1 cellular context compared by ENCODE assay signal in genomic region chr16:78669994-78670393, GRCh38.
TF ChIP-seq lines count a peak whose summit lies in the region.

No MANE protein-coding gene starts in this region.

TF ChIP-seq in H1, 55 proteins besides CTCF, POLR2A, EP300 and RAD21:
- peak; percentile 43; the same call in 1 of the 2 replicates for TF ChIP-seq EGR1 (IDR thresholded peaks at IDR 0.05; ENCODE audit: borderline replicate concordance, low read depth, low read length)
- TF ChIP-seq POU5F1 (IDR thresholded peaks at IDR 0.05; ENCODE audit: low read depth, low read length): no peak
- no peak for TF ChIP-seq SP1 (IDR thresholded peaks at IDR 0.05; ENCODE audit: low read depth, low read length)
- TF ChIP-seq KDM4A (IDR thresholded peaks at IDR 0.05; ENCODE audit: low read depth, low read length, severe bottlenecking): no peak
